8 cellular contexts compared by ENCODE assay signal in genomic region chr10:63421591-63421990, GRCh38. TPM values are rescaled to one million over a fixed set of nuclear protein-coding genes. Genes with fewer than 3 reads are reported as not detected.
A peak's percentile ranks its signal among the peaks of the same experiment; 100 is the strongest.
DNase-seq lines count a peak whose midpoint lies in the region; ATAC-seq and TF ChIP-seq lines count a peak whose summit lies in the region.

No MANE protein-coding gene starts in this region.

- H2AFZ ChIP-seq in SU-DHL-6 (ENCODE audit: low read depth, low read length, severe bottlenecking), result peak overlapping the region; percentile 10

- H3F3A ChIP-seq in SU-DHL-6 (ENCODE audit: insufficient read depth), result peaks cover 11% of the 10 kb centered on the region

- TF ChIP-seq CTCF in right atrium auricular region (IDR thresholded peaks at IDR 0.05) (no peak), SU-DHL-6 (IDR thresholded peaks at IDR 0.05; ENCODE audit: insufficient read depth, low read length, poor library complexity, severe bottlenecking) (no peak)

- H3K4me3 ChIP-seq in right atrium auricular region, result no peak overlapping the region
- H3K4me3 ChIP-seq in SU-DHL-6 (ENCODE audit: insufficient read depth, low read length, poor library complexity, severe bottlenecking), result no peak overlapping the region

- H3K9ac ChIP-seq in SU-DHL-6 (ENCODE audit: low read length), result peak overlapping the region; percentile 7; the same call in 1 of the 2 replicates

- H3K79me2 ChIP-seq in SU-DHL-6 (ENCODE audit: insufficient read depth, low read length), result peaks cover 44% of the 10 kb centered on the region

- H3K27me3 ChIP-seq in right atrium auricular region (no peaks in the 10 kb centered on the region), SU-DHL-6 (ENCODE audit: low read length) (no peaks in the 10 kb centered on the region)

- no peak for DNase-seq in Right ventricle myocardium inferior (ENCODE audit: missing footprints)
- no peak for DNase-seq in right atrium auricular region (ENCODE audit: low spot score)
- DNase-seq in pons (ENCODE audit: low spot score), result peak; percentile 58
- no peak for DNase-seq in HT-29 (ENCODE audit: low spot score)
- no peak for DNase-seq in superior temporal gyrus (ENCODE audit: extremely low spot score)
- no peak for DNase-seq in GOT3 (lab: John Stamatoyannopoulos, UW)

- H3K27ac ChIP-seq in right atrium auricular region, result no peak overlapping the region
- peak overlapping the region; percentile 63 for H3K27ac ChIP-seq in SU-DHL-6 (ENCODE audit: low read depth, low read length)

- no peaks in the 10 kb centered on the region for H3K9me3 ChIP-seq in right atrium auricular region
- H3K9me3 ChIP-seq in SU-DHL-6 (ENCODE audit: insufficient read depth, low read length), result no peaks in the 10 kb centered on the region

- H3K9me2 ChIP-seq in SU-DHL-6 (replicated peaks; ENCODE audit: insufficient read depth, low read length), result no peaks in the 10 kb centered on the region

- H4K20me1 ChIP-seq in SU-DHL-6 (ENCODE audit: low read depth, low read length), result no peaks in the 10 kb centered on the region

- peak overlapping the region; percentile 49 for H3K4me2 ChIP-seq in SU-DHL-6 (ENCODE audit: low read depth, low read length, poor library complexity, severe bottlenecking)

- H3K36me3 ChIP-seq in right atrium auricular region (no peaks in the 10 kb centered on the region), SU-DHL-6 (ENCODE audit: low read length) (no peaks in the 10 kb centered on the region)

- peaks cover 0 to 33% of the 10 kb centered on the region in 2 donors for H3K4me1 ChIP-seq in right atrium auricular region

- ATAC-seq in Right ventricle myocardium inferior (peak; percentile 72), HG03060 (IDR thresholded peaks at IDR 0.05; ENCODE audit: low read depth, unreplicated experiment) (peak; percentile 90)

- intact Hi-C loops in Right ventricle myocardium inferior (cut with DNase I), result no loop called here

RNA-seq across cellular contexts. Expression of gene JMJD1C, which starts 44.2 kb away (rescaled TPM):
- total RNA-seq in Right ventricle myocardium inferior, result 38.1 TPM
- total RNA-seq in right atrium auricular region, result 10 to 100 TPM; 45.5 to 57.6 TPM
- total RNA-seq in HT-29 (2014; rRNA removed; shearing (Covaris generic)), result 31.8 and 32.5 TPM in 2 replicates
